31 cellular contexts compared by ENCODE assay signal in genomic region chr14:104185916-104186495, GRCh38. TPM values are rescaled to one million over a fixed set of nuclear protein-coding genes. Genes with fewer than 3 reads are reported as not detected.
"Had no signal": no experiment of that assay in that cellular context is flagged by ENCODE, and none has a peak within 500 bp of the region (broad histone marks: within the 10 kb centered on the region; RNA-seq: fewer than 3 reads in every experiment).

No MANE protein-coding gene starts in this region.

- DNase-seq: activated CD4-positive, alpha-beta T cell treated with anti-CD3 and anti-CD28 coated beads for 36 hours; activated CD4-positive, alpha-beta T cell treated with anti-CD3 and anti-CD28 coated beads, Interleukin-2, amount 10 ng/mL, durations not matched to agents 7 days and 5 days; activated CD4-positive, alpha-beta T cell treated with anti-CD3 and anti-CD28 coated beads, Interleukin-2, amount 50 U/mL, for 48 hours; activated CD8-positive, alpha-beta T cell treated with anti-CD3 and anti-CD28 coated beads, Interleukin-2, amount 10 ng/mL, durations not matched to agents 7 days and 5 days; activated gamma-delta T cell; activated naive CD4-positive, alpha-beta T cell treated with Interleukin-2 at 50 U/mL for 16 hours; activated T-cell treated with anti-CD3 and anti-CD28 coated beads, Interleukin-2, amount 50 U/mL, for 24 hours; caudate nucleus; cerebellar nuclear complex; MM.1S; MV-4-11; NCI-H1092; NCI-H1417; NCI-H187 treated with DMSO at 0.1 percent for 48 hours; NCI-H2081; NCI-H446 treated with DMSO at 0.1 percent for 48 hours; NCI-H524; SHP77 treated with DMSO at 0.1 percent for 48 hours; SK-N-SH had no signal

- H3K9ac ChIP-seq: KMS-11, SK-N-SH had no signal

- H3K4me3 ChIP-seq: adrenal gland, SJSA1 had no signal

- H3K27ac Mint-ChIP-seq: activated CD4-positive, alpha-beta T cell treated with anti-CD3 and anti-CD28 coated beads for 36 hours; activated CD4-positive, alpha-beta T cell treated with anti-CD3 and anti-CD28 coated beads, Interleukin-2, amount 10 ng/mL, durations not matched to agents 7 days and 5 days; activated CD8-positive, alpha-beta T cell treated with anti-CD3 and anti-CD28 coated beads, Interleukin-2, amount 10 ng/mL, durations not matched to agents 7 days and 5 days; activated naive CD4-positive, alpha-beta T cell treated with anti-CD3 and anti-CD28 coated beads, Interleukin-2, amount 50 U/mL, for 72 hours; activated T-cell treated with anti-CD3 and anti-CD28 coated beads, Interleukin-2, amount 50 U/mL, for 24 hours; activated T-helper 2 cell treated with anti-CD3 and anti-CD28 coated beads, Interferon-gamma antibody, Interleukin-2, Interleukin-4, amounts not matched to agents 10 μg/mL and 5 μg/mL and 100 μg/mL, durations not matched to agents 14 hours and 24 hours and 36 hours; T-helper 1 cell treated with Interleukin-12 subunit alpha and Interleukin-12 subunit beta and Interleukin-4 antibody, amounts not matched to agents 30 μg/mL and 1 μg/mL, for 36 hours; T-helper 2 cell treated with Interferon-gamma antibody and Interleukin-4, amounts not matched to agents 5 μg/mL and 100 μg/mL, for 36 hours had no signal

- H3K9me3 Mint-ChIP-seq: activated CD4-positive, alpha-beta T cell treated with anti-CD3 and anti-CD28 coated beads, Interleukin-2, amount 10 ng/mL, durations not matched to agents 7 days and 5 days; activated naive CD4-positive, alpha-beta T cell treated with anti-CD3 and anti-CD28 coated beads, Interleukin-2, amount 50 U/mL, for 72 hours; activated T-cell treated with anti-CD3 and anti-CD28 coated beads, Interleukin-2, amount 50 U/mL, for 24 hours; activated T-helper 2 cell treated with anti-CD3 and anti-CD28 coated beads, Interferon-gamma antibody, Interleukin-2, Interleukin-4, amounts not matched to agents 10 μg/mL and 5 μg/mL and 100 μg/mL, durations not matched to agents 14 hours and 24 hours and 36 hours; brain; T-helper 1 cell treated with Interleukin-12 subunit alpha and Interleukin-12 subunit beta and Interleukin-4 antibody, amounts not matched to agents 30 μg/mL and 1 μg/mL, for 36 hours; T-helper 2 cell treated with Interferon-gamma antibody and Interleukin-4, amounts not matched to agents 5 μg/mL and 100 μg/mL, for 36 hours; WTC11 had no signal

- H3K4me3 Mint-ChIP-seq: activated CD4-positive, alpha-beta T cell treated with anti-CD3 and anti-CD28 coated beads for 36 hours; activated CD4-positive, alpha-beta T cell treated with anti-CD3 and anti-CD28 coated beads, Interleukin-2, amount 10 ng/mL, durations not matched to agents 7 days and 5 days; activated CD8-positive, alpha-beta T cell treated with anti-CD3 and anti-CD28 coated beads, Interleukin-2, amount 10 ng/mL, durations not matched to agents 7 days and 5 days; activated T-cell treated with anti-CD3 and anti-CD28 coated beads, Interleukin-2, amount 50 U/mL, for 24 hours; brain; T-helper 1 cell treated with Interleukin-12 subunit alpha and Interleukin-12 subunit beta and Interleukin-4 antibody, amounts not matched to agents 30 μg/mL and 1 μg/mL, for 36 hours; T-helper 2 cell treated with Interferon-gamma antibody and Interleukin-4, amounts not matched to agents 5 μg/mL and 100 μg/mL, for 36 hours; WTC11 had no signal

- H3K27me3 ChIP-seq: adrenal gland had no signal

- H3K4me1 ChIP-seq: adrenal gland, SJSA1 had no signal

- H3K9me3 ChIP-seq: adrenal gland, SJSA1, SK-N-SH had no signal

- ATAC-seq: activated CD4-positive, alpha-beta T cell treated with anti-CD3 and anti-CD28 coated beads for 36 hours; activated CD4-positive, CD25-positive, alpha-beta regulatory T cell treated with anti-CD3 and anti-CD28 coated beads, Interleukin-2, amount 50 U/mL, for 24 hours; activated CD8-positive, alpha-beta T cell treated with anti-CD3 and anti-CD28 coated beads, Interleukin-2, amount 10 ng/mL, durations not matched to agents 7 days and 5 days; activated naive CD4-positive, alpha-beta T cell treated with anti-CD3 and anti-CD28 coated beads, Interleukin-2, amount 50 U/mL, for 72 hours; WTC11 had no signal

- H3K4me2 ChIP-seq: KMS-11, SK-N-SH had no signal

- H3K27me3 Mint-ChIP-seq: activated CD4-positive, alpha-beta T cell treated with anti-CD3 and anti-CD28 coated beads for 36 hours; activated CD4-positive, alpha-beta T cell treated with anti-CD3 and anti-CD28 coated beads, Interleukin-2, amount 10 ng/mL, durations not matched to agents 7 days and 5 days had no signal

- H3K36me3 Mint-ChIP-seq: activated naive CD4-positive, alpha-beta T cell treated with anti-CD3 and anti-CD28 coated beads, Interleukin-2, amount 50 U/mL, for 72 hours; brain; WTC11 had no signal

- H3K4me1 Mint-ChIP-seq: activated CD4-positive, alpha-beta T cell treated with anti-CD3 and anti-CD28 coated beads for 36 hours; activated CD4-positive, alpha-beta T cell treated with anti-CD3 and anti-CD28 coated beads, Interleukin-2, amount 10 ng/mL, durations not matched to agents 7 days and 5 days; WTC11 had no signal

- H3K27ac ChIP-seq: KMS-11, SJSA1 had no signal

- H3K36me3 ChIP-seq: adrenal gland, SJSA1 had no signal

RNA-seq across cellular contexts. Expression of gene KIF26A, which starts 47.6 kb away (rescaled TPM):
- total RNA-seq: LHCN-M2, RPMI7951 had no signal
